Comparison of ENCODE assay signal across 3 cellular contexts in genomic region chr1:1647567-1648241, GRCh38. TPM values are rescaled to one million over a fixed set of nuclear protein-coding genes. Genes with fewer than 3 reads are reported as not detected.
"Had no signal": no experiment of that assay in that cellular context is flagged by ENCODE, and none has a peak within 500 bp of the region (broad histone marks: within the 10 kb centered on the region; RNA-seq: fewer than 3 reads in every experiment).

No MANE protein-coding gene starts in this region.

RNA-seq across cellular contexts. Expression of gene MMP23B, which starts 15.7 kb away (rescaled TPM):
- total RNA-seq: dermis microvascular lymphatic vessel endothelial cell, SK-MEL-5 had no signal

RNA-seq across cellular contexts. Expression of gene FNDC10, which starts 47.8 kb away (rescaled TPM):
- total RNA-seq: skeletal muscle tissue had no signal
